ENCODE assay signal across 19 cellular contexts in the genomic region with DNA sequence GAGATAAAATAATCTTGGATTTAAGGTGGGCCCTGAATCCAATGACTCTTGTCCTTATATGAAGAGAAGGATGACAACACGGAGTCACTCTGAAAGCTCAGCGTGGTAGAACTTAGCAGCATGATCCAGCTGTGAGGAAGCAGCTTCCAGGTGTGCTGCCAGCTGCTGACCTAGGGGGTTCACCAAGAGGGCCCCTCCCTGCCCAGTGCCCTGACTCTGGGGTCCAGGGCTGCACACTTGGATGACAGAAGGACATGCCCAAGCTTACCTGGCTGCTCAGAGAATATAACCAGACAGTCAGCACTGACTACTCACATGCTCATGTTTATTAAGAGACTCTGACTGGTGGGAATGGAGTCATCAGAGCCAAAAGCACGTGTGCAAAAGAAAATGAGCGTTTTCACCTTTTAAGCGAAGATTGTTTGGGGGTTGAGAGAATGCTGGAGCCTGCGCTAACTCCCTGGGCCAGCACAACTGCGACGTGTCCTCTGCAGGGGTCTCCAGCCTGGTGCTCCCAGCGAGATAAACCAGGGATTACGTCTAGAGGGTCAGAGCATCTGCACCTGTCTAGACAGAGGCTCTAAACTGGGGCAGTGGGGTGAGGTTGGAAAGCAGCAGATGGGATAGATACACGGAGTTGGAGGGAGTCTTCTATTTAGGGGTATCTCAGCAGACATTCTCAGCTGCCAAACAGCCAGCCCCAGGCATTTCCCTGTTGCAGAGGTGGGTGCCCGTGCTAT. TPM values are rescaled to one million over a fixed set of nuclear protein-coding genes. Genes with fewer than 3 reads are reported as not detected.
"Had no signal": no experiment of that assay in that cellular context is flagged by ENCODE, and none has a peak within 500 bp of the region (broad histone marks: within the 10 kb centered on the region; RNA-seq: fewer than 3 reads in every experiment).

No MANE protein-coding gene starts in this region.

- H3K4me2 ChIP-seq: hepatocyte had no signal

- FAIRE-seq: endothelial cell of umbilical vein, small intestine had no signal

- H3K36me3 ChIP-seq: sigmoid colon, tibial artery, upper lobe of left lung, uterus had no signal

- DNase-seq: effector CD4-positive, alpha-beta T cell; endodermal cell; erythroblast; foreskin melanocyte; head of caudate nucleus; kidney glomerular epithelial cell; naive thymus-derived CD4-positive, alpha-beta T cell; nephron progenitor cell; sigmoid colon; small intestine; stimulated activated CD4-positive, alpha-beta T cell treated with anti-CD3 and anti-CD28 coated beads, Interleukin-2, amount 100 ng/mL, for 48 hours; stimulated activated naive CD8-positive, alpha-beta T cell treated with anti-CD3 and anti-CD28 coated beads, Interleukin-15, Interleukin-2, amounts not matched to agents 100 U/mL and 50 U/mL, for 24 hours; tibial artery; upper lobe of left lung; uterus had no signal

- H3K27me3 ChIP-seq: hepatocyte, upper lobe of left lung, uterus had no signal

- H3K27ac Mint-ChIP-seq: endodermal cell, nephron progenitor cell had no signal

- H3K4me3 Mint-ChIP-seq: endodermal cell; naive thymus-derived CD4-positive, alpha-beta T cell; nephron progenitor cell had no signal

- H3K27ac ChIP-seq: coronary artery, hepatocyte, sigmoid colon, tibial artery, upper lobe of left lung, uterus had no signal

- H3K9me3 ChIP-seq: sigmoid colon, tibial artery, upper lobe of left lung, uterus had no signal

- H2AFZ ChIP-seq: hepatocyte had no signal

- H3K4me3 ChIP-seq: coronary artery, hepatocyte, sigmoid colon, tibial artery, upper lobe of left lung, uterus had no signal

- H3K4me1 ChIP-seq: sigmoid colon, uterus had no signal

- ATAC-seq: naive thymus-derived CD4-positive, alpha-beta T cell; stimulated activated naive CD8-positive, alpha-beta T cell treated with anti-CD3 and anti-CD28 coated beads, Interleukin-15, Interleukin-2, amounts not matched to agents 100 U/mL and 50 U/mL, for 24 hours had no signal

- H3K79me2 ChIP-seq: hepatocyte had no signal

RNA-seq across cellular contexts. Expression of gene ROPN1L, which starts 41.3 kb away (rescaled TPM):
- total RNA-seq: osteocyte had no signal
- polyA plus RNA-seq: hepatocyte had no signal
